ENCODE assay signal across 17 cellular contexts in the genomic region with DNA sequence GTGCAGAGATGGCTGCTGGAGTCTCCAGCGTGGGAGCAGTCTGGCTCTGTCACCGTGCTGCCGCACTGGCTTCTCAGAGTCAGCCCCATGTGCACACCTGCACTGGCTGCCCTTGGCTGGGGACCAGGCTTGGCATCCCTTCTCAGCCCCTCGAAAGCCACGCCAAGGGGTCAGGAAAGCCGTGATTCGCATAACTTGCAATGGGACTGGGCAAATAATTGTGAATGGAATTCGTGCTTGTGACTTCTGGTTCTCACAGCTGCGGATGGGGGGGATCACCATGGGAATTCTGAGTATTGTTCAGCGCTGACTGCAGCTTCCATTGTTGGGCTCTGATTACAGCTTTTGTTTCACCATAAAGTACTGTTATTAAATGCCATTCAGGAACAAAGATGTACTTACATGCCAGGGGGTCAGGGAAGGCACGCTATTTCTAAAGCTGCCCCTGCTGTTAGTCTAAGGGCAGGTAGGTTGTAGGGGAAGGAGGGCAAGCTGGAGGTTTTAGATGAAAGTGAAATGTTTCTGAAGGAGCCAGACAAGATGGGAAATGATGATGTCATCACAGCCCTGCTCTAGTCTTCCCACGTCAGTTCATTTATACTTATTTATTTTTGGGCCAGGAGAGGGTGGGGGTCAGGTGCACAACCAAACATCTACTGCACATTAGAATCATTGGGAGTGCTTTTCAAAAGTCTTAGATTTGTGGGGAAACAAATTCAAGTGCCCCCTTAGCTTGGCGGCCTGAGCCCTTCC. TPM values are rescaled to one million over a fixed set of nuclear protein-coding genes. Genes with fewer than 3 reads are reported as not detected.
A peak's percentile ranks its signal among the peaks of the same experiment; 100 is the strongest.
DNase-seq lines count a peak whose midpoint lies in the region; ATAC-seq and TF ChIP-seq lines count a peak whose summit lies in the region.
"Had no signal": no experiment of that assay in that cellular context is flagged by ENCODE, and none has a peak within 500 bp of the region (broad histone marks: within the 10 kb centered on the region; RNA-seq: fewer than 3 reads in every experiment).

No MANE protein-coding gene starts in this region.

- peak in 4 of 8 donors; percentile 29 to 56 (median 45) for ATAC-seq in heart right ventricle
- no peak for ATAC-seq in Right ventricle myocardium superior (ENCODE audit: poor library complexity)
- ATAC-seq in HG02798 (IDR thresholded peaks at IDR 0.05; ENCODE audit: poor library complexity, unreplicated experiment): no peak
- ATAC-seq: GM12878 had no signal

- no peak overlapping the region for H3K9ac ChIP-seq in Karpas-422 (ENCODE audit: low read length)
- H3K9ac ChIP-seq: KMS-11 had no signal

- peaks cover 69% of the 10 kb centered on the region for H3K27me3 Mint-ChIP-seq in activated T-helper 2 cell treated with anti-CD3 and anti-CD28 coated beads, Interferon-gamma antibody, Interleukin-2, Interleukin-4, amounts not matched to agents 10 μg/mL and 5 μg/mL and 100 μg/mL, durations not matched to agents 14 hours and 24 hours and 36 hours (ENCODE audit: low read depth)
- H3K27me3 Mint-ChIP-seq: activated naive CD4-positive, alpha-beta T cell treated with anti-CD3 and anti-CD28 coated beads, Interleukin-2, amount 50 U/mL, for 24 hours had no signal

- intact Hi-C loops in heart right ventricle (cut with DNase I): no loop called here
- intact Hi-C loops in Right ventricle myocardium superior (cut with DNase I): no loop called here
- intact Hi-C loops in activated T-helper 2 cell treated with anti-CD3 and anti-CD28 coated beads, Interferon-gamma antibody, Interleukin-2, Interleukin-4, amounts not matched to agents 10 μg/mL and 5 μg/mL and 100 μg/mL, durations not matched to agents 14 hours and 24 hours and 36 hours (cut with micrococcal nuclease): no loop called here

- H3K36me3 ChIP-seq in heart right ventricle (no peaks in the 10 kb centered on the region), Karpas-422 (ENCODE audit: insufficient read depth, low read length) (no peaks in the 10 kb centered on the region)
- H3K36me3 ChIP-seq: cardiac muscle cell had no signal

- H3K27ac Mint-ChIP-seq in activated T-helper 2 cell treated with anti-CD3 and anti-CD28 coated beads, Interferon-gamma antibody, Interleukin-2, Interleukin-4, amounts not matched to agents 10 μg/mL and 5 μg/mL and 100 μg/mL, durations not matched to agents 14 hours and 24 hours and 36 hours: no peak overlapping the region
- H3K27ac Mint-ChIP-seq: activated B cell treated with CpG ODN at 0.5 μM for 24 hours; activated naive CD4-positive, alpha-beta T cell treated with anti-CD3 and anti-CD28 coated beads, Interleukin-2, amount 50 U/mL, for 24 hours; CD4-positive, alpha-beta T cell had no signal

- H4K20me1 ChIP-seq in Karpas-422 (ENCODE audit: insufficient read depth, low read depth, low read length): no peaks in the 10 kb centered on the region

- H3K27me3 ChIP-seq in heart right ventricle: peaks cover 0 to 11% (median 0%) of the 10 kb centered on the region in 7 donors
- H3K27me3 ChIP-seq in Karpas-422 (ENCODE audit: low read length): no peaks in the 10 kb centered on the region
- H3K27me3 ChIP-seq: cardiac muscle cell had no signal

- H3K27ac ChIP-seq in heart right ventricle (peak overlapping the region in 6 of 10 donors; percentile 0 to 68 (median 40)), angular gyrus (ENCODE audit: low read depth, low read length) (peak overlapping the region; percentile 53), substantia nigra (ENCODE audit: low read depth, low read length, poor library complexity, severe bottlenecking) (peak overlapping the region; percentile 82), Karpas-422 (ENCODE audit: low read length) (no peak overlapping the region)
- H3K27ac ChIP-seq: cardiac muscle cell, KMS-11 had no signal

- H3K4me3 Mint-ChIP-seq in activated T-helper 2 cell treated with anti-CD3 and anti-CD28 coated beads, Interferon-gamma antibody, Interleukin-2, Interleukin-4, amounts not matched to agents 10 μg/mL and 5 μg/mL and 100 μg/mL, durations not matched to agents 14 hours and 24 hours and 36 hours (ENCODE audit: low read depth): no peak overlapping the region
- H3K4me3 Mint-ChIP-seq: activated B cell treated with CpG ODN at 0.5 μM for 24 hours; activated naive CD4-positive, alpha-beta T cell treated with anti-CD3 and anti-CD28 coated beads, Interleukin-2, amount 50 U/mL, for 24 hours had no signal

- no peaks in the 10 kb centered on the region for H3K36me3 Mint-ChIP-seq in activated T-helper 2 cell treated with anti-CD3 and anti-CD28 coated beads, Interferon-gamma antibody, Interleukin-2, Interleukin-4, amounts not matched to agents 10 μg/mL and 5 μg/mL and 100 μg/mL, durations not matched to agents 14 hours and 24 hours and 36 hours (ENCODE audit: low read depth)
- H3K36me3 Mint-ChIP-seq: activated naive CD4-positive, alpha-beta T cell treated with anti-CD3 and anti-CD28 coated beads, Interleukin-2, amount 50 U/mL, for 24 hours had no signal

- H3K9me3 ChIP-seq in heart right ventricle (peaks cover 0 to 5% (median 0%) of the 10 kb centered on the region in 11 donors), Karpas-422 (ENCODE audit: low read length) (no peaks in the 10 kb centered on the region)

- H3K4me1 ChIP-seq in heart right ventricle (peaks cover 0 to 58% (median 24%) of the 10 kb centered on the region in 9 donors), Karpas-422 (ENCODE audit: low read length) (peaks cover 3% of the 10 kb centered on the region; the same call in 1 of the 2 replicates)

- no peaks in the 10 kb centered on the region for H3K9me2 ChIP-seq in Karpas-422 (replicated peaks; ENCODE audit: insufficient read depth, low read length)

- no peak overlapping the region for H3K4me2 ChIP-seq in Karpas-422 (ENCODE audit: low read depth, low read length, poor library complexity, severe bottlenecking)
- H3K4me2 ChIP-seq: KMS-11 had no signal

- DNase-seq in heart right ventricle: peak in 1 of 2 donors; percentile 26
- no peak for DNase-seq in Right ventricle myocardium superior
- peak; percentile 64 for DNase-seq in inferior parietal cortex (ENCODE audit: extremely low spot score)
- peak in 41 of 49 donors; percentile 8 to 80 (median 48) for DNase-seq in substantia nigra (lab: John Stamatoyannopoulos, UW)
- DNase-seq in Karpas-422: no peak
- DNase-seq in activated T-helper 2 cell treated with anti-CD3 and anti-CD28 coated beads, Interferon-gamma antibody, Interleukin-2, Interleukin-4, amounts not matched to agents 10 μg/mL and 5 μg/mL and 100 μg/mL, durations not matched to agents 14 hours and 24 hours and 36 hours (ENCODE audit: low spot score): no peak
- DNase-seq: activated B cell treated with CpG ODN at 0.5 μM for 24 hours; activated CD8-positive, alpha-beta memory T cell treated with anti-CD3 and anti-CD28 coated beads, Interleukin-2, amount 50 U/mL, for 48 hours; CD4-positive, alpha-beta T cell; NCI-H187; stimulated activated CD4-positive, alpha-beta T cell treated with anti-CD3 and anti-CD28 coated beads, Interleukin-1b, Interleukin-23, amount 100 ng/mL, for 48 hours had no signal

- peaks cover 4% of the 10 kb centered on the region for H3K4me1 Mint-ChIP-seq in activated T-helper 2 cell treated with anti-CD3 and anti-CD28 coated beads, Interferon-gamma antibody, Interleukin-2, Interleukin-4, amounts not matched to agents 10 μg/mL and 5 μg/mL and 100 μg/mL, durations not matched to agents 14 hours and 24 hours and 36 hours (ENCODE audit: low read depth)

- no peaks in the 10 kb centered on the region for H3K9me3 Mint-ChIP-seq in activated T-helper 2 cell treated with anti-CD3 and anti-CD28 coated beads, Interferon-gamma antibody, Interleukin-2, Interleukin-4, amounts not matched to agents 10 μg/mL and 5 μg/mL and 100 μg/mL, durations not matched to agents 14 hours and 24 hours and 36 hours
- H3K9me3 Mint-ChIP-seq: CD4-positive, alpha-beta T cell had no signal

- 34 to 40% methylated on average over 13 of the region's 13 CpGs for WGBS in heart right ventricle, 2 donors

- no peak overlapping the region for H2AFZ ChIP-seq in Karpas-422 (ENCODE audit: low read length)

- peak overlapping the region in 5 of 10 donors; percentile 7 to 32 (median 25) for H3K4me3 ChIP-seq in heart right ventricle
- H3K4me3 ChIP-seq in Karpas-422 (ENCODE audit: low read length): no peak overlapping the region
- H3K4me3 ChIP-seq: cardiac muscle cell, GM12878 had no signal

- TF ChIP-seq CTCF in heart right ventricle (IDR thresholded peaks at IDR 0.05): no peak

- H3K79me2 ChIP-seq in Karpas-422 (ENCODE audit: low read length): no peaks in the 10 kb centered on the region

RNA-seq across cellular contexts. Expression of a gene that starts 5.8 kb away (rescaled TPM):
- total RNA-seq in heart right ventricle (10 to 100 TPM; 42.2 to 72.9 (median 50.2) TPM), Right ventricle myocardium superior (74.4 TPM)
- polyA plus RNA-seq in heart right ventricle: 10 to 100 TPM; 16.7 to 28.5 TPM
- 1.0 and 7.3 TPM in 2 replicates for total RNA-seq in Karpas-422 (2014; rRNA removed; shearing (Covaris generic); ENCODE audit: low replicate concordance)
- 4.5 and 5.1 TPM in 2 replicates for total RNA-seq in activated T-helper 2 cell treated with anti-CD3 and anti-CD28 coated beads, Interferon-gamma antibody, Interleukin-2, Interleukin-4, amounts not matched to agents 10 μg/mL and 5 μg/mL and 100 μg/mL, durations not matched to agents 14 hours and 24 hours and 36 hours

Comparison
In these comparisons a context has a peak if more than half of its experiments do, and no peak if none do; other contexts are left out.
1. DNase-seq: peak in inferior parietal cortex (single experiment) and substantia nigra (41 of 49); none in Right ventricle myocardium superior (single experiment), Karpas-422 (single experiment) and activated T-helper 2 cell treated with anti-CD3 and anti-CD28 coated beads, Interferon-gamma antibody, Interleukin-2, Interleukin-4, amounts not matched to agents 10 μg/mL and 5 μg/mL and 100 μg/mL, durations not matched to agents 14 hours and 24 hours and 36 hours (single experiment).